ENCODE assay signal across 9 cellular contexts in the genomic region with DNA sequence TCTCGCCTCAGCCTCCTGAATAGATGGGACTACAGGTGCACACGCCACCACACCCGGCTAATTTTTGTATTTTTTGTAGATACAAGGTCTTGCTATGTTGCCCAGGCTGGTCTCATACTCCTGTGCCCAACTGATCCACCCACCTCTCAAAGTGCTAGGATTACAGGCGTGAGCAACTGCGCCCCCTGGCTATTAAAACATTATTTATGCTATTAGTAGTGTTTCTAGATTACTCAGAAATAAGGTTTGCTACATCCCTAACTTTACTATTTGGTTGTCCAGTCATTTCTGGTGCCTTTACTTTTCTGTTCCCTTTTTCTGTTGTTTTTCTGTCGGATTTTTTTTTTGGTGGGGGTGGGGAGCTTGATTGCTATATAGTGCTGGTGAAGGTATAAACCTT.
A peak's percentile ranks its signal among the peaks of the same experiment; 100 is the strongest.
DNase-seq lines count a peak whose midpoint lies in the region; ATAC-seq, FAIRE-seq and TF ChIP-seq lines count a peak whose summit lies in the region.
"Had no signal": no experiment of that assay in that cellular context is flagged by ENCODE, and none has a peak within 500 bp of the region (broad histone marks: within the 10 kb centered on the region; RNA-seq: fewer than 3 reads in every experiment).

No MANE protein-coding gene starts in this region.

- in situ Hi-C loops in K562 (cut with MboI), result no loop called here

- POLR2A ChIA-PET in K562 (lab: Yijun Ruan, JAX), result interaction anchor here (0.8 kb wide), 1 partner anchor 11 kb away, joined by 3 read pairs; no protein-coding TSS in a partner anchor

- no peak overlapping the region for H3K4ac ChIP-seq in mesenchymal stem cell (ENCODE audit: low read depth in 1 of 2, low read length in 2 of 2)

- intact Hi-C loops in K562 (cut with micrococcal nuclease), result no loop called here

- under 1% methylated on average over 6 of the region's 6 CpGs for WGBS in K562 (ENCODE audit: insufficient coverage, low coverage, missing lambda C conversion rate)
- 97% methylated on average over 3 of the region's 6 CpGs for WGBS in mesenchymal stem cell

- no peak overlapping the region for H2BK120ac ChIP-seq in mesenchymal stem cell (ENCODE audit: low read depth, low read length)

- H3K27ac ChIP-seq in K562 (ENCODE audit: extremely low read depth, low read depth, low read length), result no peak overlapping the region
- H3K27ac ChIP-seq in mesenchymal stem cell (ENCODE audit: low read length, poor library complexity, severe bottlenecking), result no peak overlapping the region

- H3K79me1 ChIP-seq in mesenchymal stem cell (replicated peaks; ENCODE audit: low read length, poor library complexity, severe bottlenecking), result peaks cover 10% of the 10 kb centered on the region

- no TSS peak for BruUV-seq in K562 (replicated peaks; lab: Mats Ljungman, UMichigan)

- ATAC-seq in HG02610 (IDR thresholded peaks at IDR 0.05; ENCODE audit: unreplicated experiment), result peak; percentile 37
- ATAC-seq in K562, result no peak
- no peak for ATAC-seq in HG02642 (IDR thresholded peaks at IDR 0.05; ENCODE audit: poor library complexity, unreplicated experiment)

- TF ChIP-seq EP300 in K562 (IDR thresholded peaks at IDR 0.05; ENCODE audit: low read length), result no peak

- peak in 2 of 3 experiments; percentile 31 to 53; a peak in 2 of 6 replicates for TF ChIP-seq CTCF in K562 (IDR thresholded peaks at IDR 0.05 in 2 of 3, conservative IDR thresholded peaks at IDR 0.05 in 1 of 3; ENCODE audit: insufficient read depth in 2 of 3, low read depth in 1 of 3, low read length in 3 of 3)

- H3K9ac ChIP-seq in K562 (ENCODE audit: insufficient read depth in 1 of 2, low read depth in 2 of 2, low read length in 2 of 2) (no peak overlapping the region), mesenchymal stem cell (ENCODE audit: low read length) (no peak overlapping the region)

- H3K79me2 ChIP-seq in K562 (ENCODE audit: control insufficient read depth, insufficient read depth, low read length), result no peaks in the 10 kb centered on the region

- H2BK15ac ChIP-seq in mesenchymal stem cell (ENCODE audit: low read depth, poor library complexity, severe bottlenecking), result no peak overlapping the region

- H3K4me1 ChIP-seq in K562 (replicated peaks in 1 of 2; ENCODE audit: control insufficient read depth in 2 of 2, insufficient read depth in 2 of 2, low read length in 2 of 2) (peaks cover 0 to 5% of the 10 kb centered on the region in 2 experiments; a peak in 2 of 5 replicates), mesenchymal stem cell (ENCODE audit: control insufficient read depth, insufficient read depth, low read depth, low read length) (peaks cover 6% of the 10 kb centered on the region)

- no peak overlapping the region for H3K14ac ChIP-seq in mesenchymal stem cell (ENCODE audit: low read length in 2 of 2)

- H3K4me2 ChIP-seq in K562 (ENCODE audit: insufficient read depth, low read length) (no peak overlapping the region), mesenchymal stem cell (ENCODE audit: low read length, poor library complexity, severe bottlenecking) (no peak overlapping the region)

- H4K20me1 ChIP-seq in K562 (replicated peaks; ENCODE audit: control insufficient read depth, insufficient read depth, low read length), result no peaks in the 10 kb centered on the region

- no peaks in the 10 kb centered on the region for H3K9me1 ChIP-seq in K562 (ENCODE audit: control insufficient read depth, insufficient read depth, low read length)

- no peak overlapping the region for H4K8ac ChIP-seq in mesenchymal stem cell (ENCODE audit: low read length)

- H2BK12ac ChIP-seq in mesenchymal stem cell (ENCODE audit: low read length in 2 of 2), result no peak overlapping the region

- no peak overlapping the region for H3K18ac ChIP-seq in mesenchymal stem cell (ENCODE audit: low read depth in 1 of 2, low read length in 2 of 2)

- peak overlapping the region; percentile 10 for H2AK5ac ChIP-seq in mesenchymal stem cell (ENCODE audit: low read length, severe bottlenecking)

- no peak overlapping the region for H2BK5ac ChIP-seq in mesenchymal stem cell (ENCODE audit: low read depth, low read length, poor library complexity, severe bottlenecking)

- no peak for TF ChIP-seq POLR2A in K562 (conservative IDR thresholded peaks at IDR 0.05)

- H3K9me3 ChIP-seq in K562 (replicated peaks; ENCODE audit: control insufficient read depth, insufficient read depth, low read depth, low read length), result no peaks in the 10 kb centered on the region
- peaks cover 3% of the 10 kb centered on the region for H3K9me3 ChIP-seq in mesenchymal stem cell (ENCODE audit: control insufficient read depth, low read length)

- no peak for FAIRE-seq in K562 (lab: Jason Lieb, UNC)

- H3K36me3 ChIP-seq in K562 (ENCODE audit: control insufficient read depth, insufficient read depth, low read length), result no peaks in the 10 kb centered on the region
- H3K36me3 ChIP-seq in mesenchymal stem cell (ENCODE audit: control insufficient read depth in 1 of 2, insufficient read depth in 2 of 2, low read depth in 1 of 2, low read length in 2 of 2), result peaks cover 5 to 35% of the 10 kb centered on the region in 2 experiments

- DNase-seq in DMS53 (lab: John Stamatoyannopoulos, UW), result peak; percentile 56
- DNase-seq in K562 (ENCODE audit: extremely low read depth in 1 of 4, low spot score in 3 of 4), result peak in 1 of 4 experiments; percentile 18
- DNase-seq in mesenchymal stem cell, result peak; percentile 21
- no peak for DNase-seq in NCI-H2107 (lab: John Stamatoyannopoulos, UW)
- no peak for DNase-seq in NCI-H2107 treated with DMSO at 0.1 percent for 48 hours (lab: John Stamatoyannopoulos, UW; ENCODE audit: unreplicated experiment)
- DNase-seq in D341Med (ENCODE audit: low spot score), result no peak
- DNase-seq: activated CD4-positive, CD25-positive, alpha-beta regulatory T cell treated with anti-CD3 and anti-CD28 coated beads, Interleukin-2, amount 50 U/mL, for 72 hours had no signal

- no peak overlapping the region for H4K91ac ChIP-seq in mesenchymal stem cell (ENCODE audit: low read length)

- H3K23ac ChIP-seq in mesenchymal stem cell (ENCODE audit: low read length in 2 of 2), result no peak overlapping the region

- no peak overlapping the region for H2AFZ ChIP-seq in K562 (ENCODE audit: low read depth, low read length)
- no peak overlapping the region for H2AFZ ChIP-seq in mesenchymal stem cell (ENCODE audit: low read depth, low read length)

- TF ChIP-seq RAD21 in K562 (CRISPR knock-in tag; conservative IDR thresholded peaks at IDR 0.05 in 1 of 2, IDR thresholded peaks at IDR 0.05 in 1 of 2), result peak in 1 of 2 experiments; percentile 12; a peak in 1 of 4 replicates

- H3K4me3 ChIP-seq in K562, result no peak overlapping the region
- H3K4me3 ChIP-seq in mesenchymal stem cell (ENCODE audit: insufficient read depth in 1 of 2, low read depth in 1 of 2, low read length in 2 of 2), result no peak overlapping the region

- CTCF ChIA-PET in K562 (lab: Yijun Ruan, JAX; ENCODE audit: low intra/inter-chr PET ratio), result no interaction called here

- H3K27me3 ChIP-seq in K562 (ENCODE audit: control insufficient read depth in 2 of 2, insufficient read depth in 2 of 2, low read length in 2 of 2) (no peaks in the 10 kb centered on the region; a peak in 2 of 5 replicates), mesenchymal stem cell (ENCODE audit: control insufficient read depth in 1 of 2, insufficient read depth in 1 of 2, low read length in 2 of 2) (no peaks in the 10 kb centered on the region)

TF ChIP-seq in K562, 482 proteins besides CTCF, POLR2A, EP300 and RAD21:
- TF ChIP-seq RBM25 (IDR thresholded peaks at IDR 0.05; ENCODE audit: low read depth, low read length, severe bottlenecking) (no peak), SMAD3 (CRISPR knock-in tag; conservative IDR thresholded peaks at IDR 0.05) (no peak), HDGF (IDR thresholded peaks at IDR 0.05) (no peak), CBX1 (IDR thresholded peaks at IDR 0.05; ENCODE audit: low read depth) (no peak), SMAD4 (CRISPR knock-in tag; conservative IDR thresholded peaks at IDR 0.05) (no peak)

Comparison
In these comparisons a context has a peak if more than half of its experiments do, and no peak if none do; other contexts are left out.
1. DNase-seq: peak in DMS53 (single experiment) and mesenchymal stem cell (single experiment); none in NCI-H2107 (single experiment), NCI-H2107 treated with DMSO at 0.1 percent for 48 hours (single experiment) and D341Med (single experiment).